In the genomic region with DNA sequence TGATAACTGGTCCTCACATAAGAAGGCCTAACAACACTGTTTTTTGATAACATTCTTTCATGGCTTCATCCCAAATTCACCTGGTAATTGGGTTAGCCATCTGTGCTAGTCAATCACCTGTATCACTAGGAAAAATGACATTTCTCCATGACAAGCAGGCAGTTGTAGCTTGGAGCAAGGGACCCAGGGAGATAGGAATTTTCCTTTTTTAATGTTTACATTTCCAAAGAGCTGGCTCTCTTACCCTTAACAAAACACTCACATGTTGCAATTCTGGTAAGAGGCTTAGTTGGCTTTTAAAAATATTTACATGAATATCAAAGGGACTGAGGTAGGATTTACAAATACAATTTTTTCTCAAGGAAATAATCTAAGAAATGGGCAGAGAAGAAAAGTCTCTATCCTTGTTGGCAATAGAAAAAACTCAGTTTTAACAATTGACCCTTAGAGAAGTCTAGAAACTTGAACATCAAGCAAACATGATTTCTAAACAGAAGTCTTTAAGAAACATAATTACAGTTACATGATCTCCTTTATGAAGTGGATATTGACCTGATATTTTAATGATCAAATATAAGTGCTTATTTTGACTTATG, we compare ENCODE assay signal across 1 cellular context.
TF ChIP-seq lines count a peak whose summit lies in the region.

No MANE protein-coding gene starts in this region.

TF ChIP-seq in A549, 52 proteins besides CTCF, POLR2A, EP300 and RAD21 (continued from another document):
- TF ChIP-seq KDM1A (IDR thresholded peaks at IDR 0.05; ENCODE audit: low read depth): no peak
- TF ChIP-seq JUN (IDR thresholded peaks at IDR 0.05): 0 out of 5 replicates have a peak, but pooled peaks of 1 of the 2 experiments have one; percentile 26
